8 cellular contexts compared by ENCODE assay signal in genomic region chr17:74957935-74958549, GRCh38. TPM values are rescaled to one million over a fixed set of nuclear protein-coding genes. Genes with fewer than 3 reads are reported as not detected.
DNase-seq lines count a peak whose midpoint lies in the region; ATAC-seq and TF ChIP-seq lines count a peak whose summit lies in the region.

No MANE protein-coding gene starts in this region.

- peak overlapping the region; percentile 35 for H3K27ac Mint-ChIP-seq in Caco-2 (ENCODE audit: unreplicated experiment)
- no peak overlapping the region for H3K27ac Mint-ChIP-seq in activated T-helper 1 cell treated with anti-CD3 and anti-CD28 coated beads, Interleukin-12 subunit alpha, Interleukin-12 subunit beta, Interleukin-2, Interleukin-4 antibody, amounts not matched to agents 30 ng/mL and 10 ng/mL and 1 ng/mL, durations not matched to agents 14 hours and 24 hours and 36 hours

- peaks cover 28% of the 10 kb centered on the region for H3K4me1 Mint-ChIP-seq in Caco-2 (ENCODE audit: low read depth, unreplicated experiment)
- no peaks in the 10 kb centered on the region for H3K4me1 Mint-ChIP-seq in activated T-helper 1 cell treated with anti-CD3 and anti-CD28 coated beads, Interleukin-12 subunit alpha, Interleukin-12 subunit beta, Interleukin-2, Interleukin-4 antibody, amounts not matched to agents 30 ng/mL and 10 ng/mL and 1 ng/mL, durations not matched to agents 14 hours and 24 hours and 36 hours (ENCODE audit: low read depth)

- H3K9me3 Mint-ChIP-seq in Caco-2 (ENCODE audit: unreplicated experiment) = no peaks in the 10 kb centered on the region
- no peaks in the 10 kb centered on the region for H3K9me3 Mint-ChIP-seq in activated T-helper 1 cell treated with anti-CD3 and anti-CD28 coated beads, Interleukin-12 subunit alpha, Interleukin-12 subunit beta, Interleukin-2, Interleukin-4 antibody, amounts not matched to agents 30 ng/mL and 10 ng/mL and 1 ng/mL, durations not matched to agents 14 hours and 24 hours and 36 hours

- H3K27me3 ChIP-seq in Caco-2 (replicated peaks; ENCODE audit: control insufficient read depth, insufficient read depth, low read length) (no peaks in the 10 kb centered on the region), RWPE2 (ENCODE audit: insufficient read depth, poor library complexity, severe bottlenecking) (no peaks in the 10 kb centered on the region), ovary (no peaks in the 10 kb centered on the region), transverse colon (no peaks in the 10 kb centered on the region)

- CTCF ChIA-PET in Caco-2 (lab: Charles Lee) = interaction anchor here (0.6 to 3.9 kb wide), 15 partner anchors 9 to 138 kb away, joined by 3 to 46 read pairs (median 5); partner anchors contain the start of genes CDR2L, FADS6, FDXR and HID1

- TF ChIP-seq CTCF in Caco-2 (IDR thresholded peaks at IDR 0.05; ENCODE audit: insufficient read depth in 1 of 2, low read depth in 1 of 2, low read length in 1 of 2, severe bottlenecking in 1 of 2, unreplicated experiment in 1 of 2) = peak; percentile 96 to 98
- TF ChIP-seq CTCF in RWPE2 (IDR thresholded peaks at IDR 0.05; ENCODE audit: poor library complexity, severe bottlenecking) = peak; percentile 90
- TF ChIP-seq CTCF in fibroblast of villous mesenchyme (IDR thresholded peaks at IDR 0.05; ENCODE audit: insufficient read depth, low read depth, low read length) = peak; percentile 93
- TF ChIP-seq CTCF in ovary (IDR thresholded peaks at IDR 0.05) = peak; percentile 74 to 82 (median 80)
- peak; percentile 94 to 97 (median 94) for TF ChIP-seq CTCF in transverse colon (IDR thresholded peaks at IDR 0.05)

- BruUV-seq in Caco-2 (replicated peaks; lab: Mats Ljungman, UMichigan) = no TSS peak

- in situ Hi-C loops in transverse colon (cut with MboI; ENCODE audit: low pct_ligation_motif_present in 1 of 4, low pct_unique_long_range_greater_than_20kb in 1 of 4, low sequenced_read_pairs in 3 of 4) = loop anchor here in 1 of 4 donors (25.0 kb wide), 1 partner anchor 229 kb away; the partner anchor contains the start of gene SUMO2

- POLR2A ChIA-PET in Caco-2 (lab: Charles Lee) = interaction anchor here (0.5 to 0.6 kb wide), 2 partner anchors 24 to 85 kb away, joined by 3 read pairs; partner anchors contain the start of gene FDXR

- H3K4me1 ChIP-seq in Caco-2 = peaks cover 8% of the 10 kb centered on the region
- peaks cover 4% of the 10 kb centered on the region for H3K4me1 ChIP-seq in RWPE2 (ENCODE audit: insufficient read depth, poor library complexity, severe bottlenecking)
- no peaks in the 10 kb centered on the region for H3K4me1 ChIP-seq in ovary (ENCODE audit: insufficient read depth)
- H3K4me1 ChIP-seq in transverse colon = peaks cover 0 to 12% (median 3%) of the 10 kb centered on the region in 4 donors

- H3K27ac ChIP-seq in RWPE2 (ENCODE audit: poor library complexity, severe bottlenecking) = no peak overlapping the region
- no peak overlapping the region for H3K27ac ChIP-seq in ovary
- H3K27ac ChIP-seq in transverse colon = no peak overlapping the region

- H3K4me3 ChIP-seq in Caco-2 (ENCODE audit: low read depth, low read length) = no peak overlapping the region
- H3K4me3 ChIP-seq in RWPE2 (ENCODE audit: severe bottlenecking) = no peak overlapping the region
- H3K4me3 ChIP-seq in fibroblast of villous mesenchyme (ENCODE audit: low read depth, low read length) = no peak overlapping the region
- H3K4me3 ChIP-seq in ovary = no peak overlapping the region
- no peak overlapping the region for H3K4me3 ChIP-seq in transverse colon

- TF ChIP-seq POLR2A in ovary (IDR thresholded peaks at IDR 0.05) (no peak), transverse colon (IDR thresholded peaks at IDR 0.05) (no peak)

- intact Hi-C loops in Caco-2 (cut with micrococcal nuclease; ENCODE audit: unreplicated experiment) (loop anchor here (1.0 kb wide), 2 partner anchors 35 to 167 kb away; partner anchors contain the start of gene USH1G), ovary (cut with DNase I) (loop anchor here in 3 of 4 donors (2.0 to 10.0 kb wide), 6 partner anchors 93 to 216 kb away; partner anchors contain the start of gene NHERF1 (in 1 of the 3)), transverse colon (cut with DNase I; ENCODE audit: low total_unique reads) (no loop called here)
- intact Hi-C loops in activated T-helper 1 cell treated with anti-CD3 and anti-CD28 coated beads, Interleukin-12 subunit alpha, Interleukin-12 subunit beta, Interleukin-2, Interleukin-4 antibody, amounts not matched to agents 30 ng/mL and 10 ng/mL and 1 ng/mL, durations not matched to agents 14 hours and 24 hours and 36 hours (cut with micrococcal nuclease) = loop anchor here (1.0 kb wide), 1 partner anchor 35 kb away; the partner anchor contains the start of gene USH1G

- H3K36me3 Mint-ChIP-seq in Caco-2 (ENCODE audit: insufficient read depth, unreplicated experiment) = peaks cover 23% of the 10 kb centered on the region
- no peaks in the 10 kb centered on the region for H3K36me3 Mint-ChIP-seq in activated T-helper 1 cell treated with anti-CD3 and anti-CD28 coated beads, Interleukin-12 subunit alpha, Interleukin-12 subunit beta, Interleukin-2, Interleukin-4 antibody, amounts not matched to agents 30 ng/mL and 10 ng/mL and 1 ng/mL, durations not matched to agents 14 hours and 24 hours and 36 hours (ENCODE audit: low read depth)

- peaks cover 1% of the 10 kb centered on the region; the same call in 1 of the 2 replicates for H3K36me3 ChIP-seq in Caco-2 (ENCODE audit: control insufficient read depth, insufficient read depth, low read length)
- H3K36me3 ChIP-seq in RWPE2 (ENCODE audit: low read depth) = no peaks in the 10 kb centered on the region
- no peaks in the 10 kb centered on the region for H3K36me3 ChIP-seq in ovary
- H3K36me3 ChIP-seq in transverse colon = no peaks in the 10 kb centered on the region

- H3K9me3 ChIP-seq in Caco-2 (no peaks in the 10 kb centered on the region), RWPE2 (ENCODE audit: severe bottlenecking) (no peaks in the 10 kb centered on the region), ovary (no peaks in the 10 kb centered on the region), transverse colon (no peaks in the 10 kb centered on the region)

- 29 to 33% (median 31%) methylated on average over 22 to 26 of the region's 26 CpGs for WGBS in ovary, 3 donors
- WGBS in transverse colon (ENCODE audit: low coverage in 1 of 2), 2 donors = 14 to 44% methylated on average over 1 to 25 of the region's 26 CpGs

- no peak overlapping the region for H3K4me3 Mint-ChIP-seq in Caco-2 (ENCODE audit: unreplicated experiment)
- H3K4me3 Mint-ChIP-seq in activated T-helper 1 cell treated with anti-CD3 and anti-CD28 coated beads, Interleukin-12 subunit alpha, Interleukin-12 subunit beta, Interleukin-2, Interleukin-4 antibody, amounts not matched to agents 30 ng/mL and 10 ng/mL and 1 ng/mL, durations not matched to agents 14 hours and 24 hours and 36 hours = no peak overlapping the region

- ATAC-seq in RWPE2 (ENCODE audit: low read depth) (peak; percentile 42; the same call in 2 of the 3 replicates), HG02981 (IDR thresholded peaks at IDR 0.05; ENCODE audit: unreplicated experiment) (no peak)

- DNase-seq in Caco-2 (peak; percentile 75 to 91), HuH-7.5 (ENCODE audit: low spot score) (peak; percentile 89), RWPE2 (ENCODE audit: low spot score) (no peak), fibroblast of villous mesenchyme (ENCODE audit: low read depth) (peak; percentile 45), ovary (peak; percentile 64 to 87 (median 78)), transverse colon (peak; percentile 79)
- DNase-seq in activated T-helper 1 cell treated with anti-CD3 and anti-CD28 coated beads, Interleukin-12 subunit alpha, Interleukin-12 subunit beta, Interleukin-2, Interleukin-4 antibody, amounts not matched to agents 30 ng/mL and 10 ng/mL and 1 ng/mL, durations not matched to agents 14 hours and 24 hours and 36 hours (ENCODE audit: low spot score) = peak; percentile 65

- no peaks in the 10 kb centered on the region for H3K27me3 Mint-ChIP-seq in Caco-2 (ENCODE audit: insufficient read depth, unreplicated experiment)
- H3K27me3 Mint-ChIP-seq in activated T-helper 1 cell treated with anti-CD3 and anti-CD28 coated beads, Interleukin-12 subunit alpha, Interleukin-12 subunit beta, Interleukin-2, Interleukin-4 antibody, amounts not matched to agents 30 ng/mL and 10 ng/mL and 1 ng/mL, durations not matched to agents 14 hours and 24 hours and 36 hours (ENCODE audit: insufficient read depth) = peaks cover 8% of the 10 kb centered on the region

- TF ChIP-seq EP300 in ovary (IDR thresholded peaks at IDR 0.05) (no peak), transverse colon (IDR thresholded peaks at IDR 0.05; ENCODE audit: low read depth) (no peak)

RNA-seq across cellular contexts. Expression of gene HID1, which starts 14.5 kb away (rescaled TPM):
- total RNA-seq in Caco-2 (2022) (29.8 and 30.4 TPM in 2 replicates), fibroblast of villous mesenchyme (3.5 and 4.3 TPM in 2 replicates), ovary (10 to 100 TPM in 2 of 7 donors, 1 to 10 TPM in 5; 1.8 to 21.6 (median 5.2) TPM), transverse colon (100 to 1,000 TPM in 1 of 4 donors, 10 to 100 TPM in 3; 30.2 to 221 (median 50.7) TPM)
- total RNA-seq in activated T-helper 1 cell treated with anti-CD3 and anti-CD28 coated beads, Interleukin-12 subunit alpha, Interleukin-12 subunit beta, Interleukin-2, Interleukin-4 antibody, amounts not matched to agents 30 ng/mL and 10 ng/mL and 1 ng/mL, durations not matched to agents 14 hours and 24 hours and 36 hours = 0.29 and 0.31 TPM in 2 replicates
- 1 to 10 TPM; 4.1 to 7.2 TPM for polyA plus RNA-seq in ovary

RNA-seq across cellular contexts. Expression of gene OTOP3, which starts 22.3 kb away (rescaled TPM):
- total RNA-seq in Caco-2 (2022) (not detected in 2 replicates), fibroblast of villous mesenchyme (not detected in 2 replicates), ovary (not detected), transverse colon (1 to 10 TPM in 2 of 4 donors, not detected in 2; 1.6 to 3.8 TPM)
- total RNA-seq in activated T-helper 1 cell treated with anti-CD3 and anti-CD28 coated beads, Interleukin-12 subunit alpha, Interleukin-12 subunit beta, Interleukin-2, Interleukin-4 antibody, amounts not matched to agents 30 ng/mL and 10 ng/mL and 1 ng/mL, durations not matched to agents 14 hours and 24 hours and 36 hours = not detected in 2 replicates
- polyA plus RNA-seq in ovary = not detected

RNA-seq across cellular contexts. Expression of gene CDR2L, which starts 29.4 kb away (rescaled TPM):
- total RNA-seq in Caco-2 (2022) (30.9 and 31.6 TPM in 2 replicates), fibroblast of villous mesenchyme (26.8 and 31.9 TPM in 2 replicates), ovary (10 to 100 TPM in 1 of 7 donors, 1 to 10 TPM in 6; 4.5 to 19.2 (median 5.8) TPM), transverse colon (1 to 10 TPM; 2.0 to 5.6 (median 3.6) TPM)
- 1.1 and 1.3 TPM in 2 replicates for total RNA-seq in activated T-helper 1 cell treated with anti-CD3 and anti-CD28 coated beads, Interleukin-12 subunit alpha, Interleukin-12 subunit beta, Interleukin-2, Interleukin-4 antibody, amounts not matched to agents 30 ng/mL and 10 ng/mL and 1 ng/mL, durations not matched to agents 14 hours and 24 hours and 36 hours
- 1 to 10 TPM; 2.1 to 3.3 TPM for polyA plus RNA-seq in ovary

RNA-seq across cellular contexts. Expression of gene OTOP2, which starts 34.0 kb away (rescaled TPM):
- total RNA-seq in Caco-2 (2022) (not detected in 2 replicates), fibroblast of villous mesenchyme (not detected in 2 replicates), ovary (not detected), transverse colon (10 to 100 TPM in 3 of 4 donors, 1 to 10 TPM in 1; 3.4 to 99.1 (median 62.6) TPM)
- not detected in 2 replicates for total RNA-seq in activated T-helper 1 cell treated with anti-CD3 and anti-CD28 coated beads, Interleukin-12 subunit alpha, Interleukin-12 subunit beta, Interleukin-2, Interleukin-4 antibody, amounts not matched to agents 30 ng/mL and 10 ng/mL and 1 ng/mL, durations not matched to agents 14 hours and 24 hours and 36 hours
- not detected for polyA plus RNA-seq in ovary

RNA-seq across cellular contexts. Expression of gene USH1G, which starts 35.0 kb away (rescaled TPM):
- total RNA-seq in Caco-2 (2022) (0.48 and 0.77 TPM in 2 replicates), fibroblast of villous mesenchyme (not detected in 2 replicates), ovary (1 to 10 TPM in 4 of 7 donors, under 1 TPM in 3; 0.57 to 1.4 (median 1.1) TPM), transverse colon (under 1 TPM in 2 of 4 donors, not detected in 2; 0.27 to 0.32 TPM)
- not detected in 2 replicates for total RNA-seq in activated T-helper 1 cell treated with anti-CD3 and anti-CD28 coated beads, Interleukin-12 subunit alpha, Interleukin-12 subunit beta, Interleukin-2, Interleukin-4 antibody, amounts not matched to agents 30 ng/mL and 10 ng/mL and 1 ng/mL, durations not matched to agents 14 hours and 24 hours and 36 hours
- polyA plus RNA-seq in ovary = under 1 TPM; 0.08 to 0.29 TPM
